In the genomic region with DNA sequence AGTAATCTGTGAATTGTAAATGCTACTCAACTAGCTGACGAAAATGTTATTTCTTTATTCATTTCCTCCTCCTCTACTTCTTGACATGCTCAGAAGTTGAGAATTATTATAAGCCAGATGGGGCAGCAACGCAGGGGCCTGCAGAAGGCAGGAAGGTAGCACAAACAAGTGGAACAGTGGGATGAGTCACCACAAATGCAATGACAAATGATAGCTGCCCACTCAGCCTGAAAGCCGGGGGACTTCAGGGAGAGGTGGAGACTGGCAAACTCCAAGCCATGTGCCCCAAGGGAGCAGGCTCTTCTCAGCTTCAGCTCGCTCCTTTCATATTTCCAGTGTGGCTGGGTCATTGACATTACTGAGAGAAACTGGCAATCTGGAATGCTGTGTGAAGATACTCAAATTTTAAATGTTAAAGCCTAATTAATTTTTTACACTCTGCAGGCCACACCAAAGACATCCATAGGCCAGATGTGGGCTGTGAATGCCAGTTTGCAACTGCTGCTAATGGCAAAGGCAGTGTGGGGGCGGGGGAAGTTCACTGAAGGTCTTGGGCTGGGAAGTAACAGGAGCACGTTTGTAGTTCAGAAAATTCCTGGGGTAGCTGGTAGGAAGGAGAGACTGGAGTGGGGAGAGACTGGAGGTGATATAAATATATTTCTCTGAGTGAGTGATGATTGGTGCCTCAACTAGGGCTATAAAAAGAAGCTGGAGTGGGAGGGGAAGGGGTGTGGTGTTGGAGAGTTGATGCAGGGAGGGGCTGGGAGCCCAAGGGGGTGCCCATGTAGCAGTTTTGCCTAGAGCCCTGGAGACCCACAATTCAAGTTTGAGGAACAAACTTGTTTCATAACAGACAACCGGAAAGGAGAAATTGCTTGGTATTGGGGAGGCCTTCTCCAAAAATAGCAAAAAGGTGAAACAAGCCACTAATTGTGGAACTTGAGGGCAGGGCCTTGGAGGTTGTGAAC, we compare ENCODE assay signal across 9 cellular contexts. TPM values are rescaled to one million over a fixed set of nuclear protein-coding genes. Genes with fewer than 3 reads are reported as not detected.
DNase-seq lines count a peak whose midpoint lies in the region; ATAC-seq lines count a peak whose summit lies in the region.
"Had no signal": no experiment of that assay in that cellular context is flagged by ENCODE, and none has a peak within 500 bp of the region (broad histone marks: within the 10 kb centered on the region; RNA-seq: fewer than 3 reads in every experiment).

No MANE protein-coding gene starts in this region.

- WGBS in right cardiac atrium, result 36% methylated on average over 7 of the region's 7 CpGs

- ATAC-seq in GM18517 (IDR thresholded peaks at IDR 0.05; ENCODE audit: unreplicated experiment) (peak; percentile 35), HG03045 (IDR thresholded peaks at IDR 0.05; ENCODE audit: unreplicated experiment) (peak; percentile 38), right cardiac atrium (peak; percentile 82 to 88), HG03135 (IDR thresholded peaks at IDR 0.05; ENCODE audit: unreplicated experiment) (no peak)
- ATAC-seq: body of pancreas had no signal

- intact Hi-C loops in right cardiac atrium (cut with DNase I), result no loop called here

- no peaks in the 10 kb centered on the region for H3K9me3 ChIP-seq in right cardiac atrium (ENCODE audit: control insufficient read depth, low read length)
- H3K9me3 ChIP-seq: body of pancreas had no signal

- no peaks in the 10 kb centered on the region for H3K27me3 ChIP-seq in right cardiac atrium (ENCODE audit: control insufficient read depth, insufficient read depth)
- H3K27me3 ChIP-seq: body of pancreas had no signal

- peak overlapping the region; percentile 88 for H3K27ac ChIP-seq in right cardiac atrium (ENCODE audit: low read length)
- H3K27ac ChIP-seq: body of pancreas had no signal

- peaks cover 7% of the 10 kb centered on the region for H3K4me1 ChIP-seq in right cardiac atrium (ENCODE audit: control insufficient read depth, insufficient read depth, low read length)
- H3K4me1 ChIP-seq: body of pancreas had no signal

- no peak overlapping the region for H3K4me3 ChIP-seq in right cardiac atrium (ENCODE audit: low read length)
- H3K4me3 ChIP-seq: body of pancreas had no signal

- DNase-seq in A172 (ENCODE audit: low spot score) (peak; percentile 66), RPMI7951 (ENCODE audit: low read depth) (peak; percentile 89), right cardiac atrium (peak; percentile 37 to 80 (median 78)), NCI-H2196 treated with DMSO at 0.1 percent for 48 hours (lab: John Stamatoyannopoulos, UW; ENCODE audit: unreplicated experiment) (no peak), SW 1271 (lab: John Stamatoyannopoulos, UW) (no peak)

RNA-seq across cellular contexts. Expression of a gene that starts 20.8 kb away (rescaled TPM):
- 0.17 and 0.45 TPM in 2 replicates for total RNA-seq in A172 (2014; rRNA removed; shearing (Covaris generic))
- total RNA-seq in RPMI7951 (2014; rRNA removed; shearing (Covaris generic)), result 0.59 and 0.72 TPM in 2 replicates
- total RNA-seq in right cardiac atrium, result 1 to 10 TPM; 5.0 to 9.2 (median 7.9) TPM
- polyA plus RNA-seq in right cardiac atrium, result 2.4 TPM

Comparison
In these comparisons a context has a peak if more than half of its experiments do, and no peak if none do; other contexts are left out.
1. DNase-seq: peak in A172 (single experiment), RPMI7951 (single experiment) and right cardiac atrium (3 of 3); none in NCI-H2196 treated with DMSO at 0.1 percent for 48 hours (single experiment) and SW 1271 (0 of 2).